Comparison of ENCODE assay signal across 2 cellular contexts in genomic region chr14:53962954-53963490, GRCh38.
TF ChIP-seq lines count a peak whose summit lies in the region.

No MANE protein-coding gene starts in this region.

TF ChIP-seq in IMR-90, 13 proteins besides CTCF, POLR2A, EP300 and RAD21:
- no peak for TF ChIP-seq CHD1 (IDR thresholded peaks at IDR 0.05; ENCODE audit: low read depth, low read length)
- TF ChIP-seq SMC3 (IDR thresholded peaks at IDR 0.05; ENCODE audit: low read depth, low read length) = no peak
- TF ChIP-seq NFE2L2 (IDR thresholded peaks at IDR 0.05; ENCODE audit: low read depth, low read length) = no peak
- no peak for TF ChIP-seq FOS (IDR thresholded peaks at IDR 0.05; ENCODE audit: low read depth, low read length)
- no peak for TF ChIP-seq MAZ (IDR thresholded peaks at IDR 0.05; ENCODE audit: borderline replicate concordance, low read depth, low read length)

TF ChIP-seq in endothelial cell of umbilical vein, 7 proteins besides CTCF, POLR2A, EP300 and RAD21:
- TF ChIP-seq MYC (IDR thresholded peaks at IDR 0.05; ENCODE audit: low read depth, low read length) = no peak
